Comparison of ENCODE assay signal across 9 cellular contexts in genomic region chr9:37033753-37034319, GRCh38. TPM values are rescaled to one million over a fixed set of nuclear protein-coding genes. Genes with fewer than 3 reads are reported as not detected.
DNase-seq lines count a peak whose midpoint lies in the region; ATAC-seq, FAIRE-seq and TF ChIP-seq lines count a peak whose summit lies in the region.
"Had no signal": no experiment of that assay in that cellular context is flagged by ENCODE, and none has a peak within 500 bp of the region (broad histone marks: within the 10 kb centered on the region; RNA-seq: fewer than 3 reads in every experiment).

TSS of gene PAX5 (minus strand) at chr9:37034268. CDS start at chr9:37034031, 237 bp downstream.

- peak within 1 kb of the TSS; percentile 69 for H3K4me3 Mint-ChIP-seq in natural killer cell

- no peak for ATAC-seq in GM12878
- ATAC-seq in natural killer cell = no peak
- ATAC-seq in GM18867 (IDR thresholded peaks at IDR 0.05; ENCODE audit: unreplicated experiment) = no peak
- ATAC-seq in GM19324 (IDR thresholded peaks at IDR 0.05; ENCODE audit: low FRiP score, unreplicated experiment) = no peak

- intact Hi-C loops in GM12878 (cut with micrococcal nuclease; ENCODE audit: unreplicated experiment) (loop anchor here (2.0 to 5.0 kb wide), 7 partner anchors 47 to 433 kb away; partner anchors contain the start of genes ZBTB5 and ZCCHC7), natural killer cell (cut with micrococcal nuclease) (no loop called here)

- DNase-seq in GM23248 = peak; percentile 23
- no peak for DNase-seq in GM12878 (ENCODE audit: low read depth, low spot score)
- no peak for DNase-seq in natural killer cell
- DNase-seq in DMS153 treated with DMSO at 0.1 percent for 48 hours (lab: John Stamatoyannopoulos, UW; ENCODE audit: unreplicated experiment) = no peak
- DNase-seq in HuH-7 (ENCODE audit: low spot score) = no peak

- BruUV-seq in GM12878 (replicated peaks; lab: Mats Ljungman, UMichigan) = no TSS peak

- no peak within 1 kb of the TSS for H3K27ac Mint-ChIP-seq in natural killer cell

- H3K27me3 Mint-ChIP-seq in natural killer cell (ENCODE audit: low read depth in 2 of 2) = peaks cover 79 to 80% of the 10 kb centered on the region in 2 donors

- TF ChIP-seq POLR2A in GM12878 (IDR thresholded peaks at IDR 0.05; ENCODE audit: low read depth, low read length) = no peak

- peak within 1 kb of the TSS; percentile 96 for H3K9ac ChIP-seq in BLaER1
- H3K9ac ChIP-seq in GM23248 = no peak within 1 kb of the TSS
- H3K9ac ChIP-seq in GM12878 (ENCODE audit: control insufficient read depth, insufficient read depth, low read length) = peak within 1 kb of the TSS; percentile 90

- H3K9me2 ChIP-seq in GM23248 (ENCODE audit: insufficient read depth) = no peaks in the 10 kb centered on the region

- H3K36me3 ChIP-seq in BLaER1 (no peaks in the 10 kb centered on the region), GM23248 (ENCODE audit: low read depth) (no peaks in the 10 kb centered on the region), GM12878 (ENCODE audit: control insufficient read depth in 2 of 2, insufficient read depth in 2 of 2, low read length in 1 of 2) (no peaks in the 10 kb centered on the region)

- RAD21 ChIA-PET in GM12878 (lab: Charles Lee; ENCODE audit: unreplicated experiment) = interaction anchor here (0.6 to 1.7 kb wide), 13 partner anchors 8 to 260 kb away, joined by 3 to 7 read pairs (median 4); no protein-coding TSS in a partner anchor

- no peak for FAIRE-seq in GM12878 (lab: Jason Lieb, UNC)
- FAIRE-seq: HTR-8/SVneo had no signal

- WGBS in GM23248 (ENCODE audit: low coverage in 1 of 2, low lambda C conversion rate in 2 of 2, missing lambda C conversion rate in 2 of 2), 2 experiments = 15 to 17% methylated on average over 27 of the region's 27 CpGs
- under 1% methylated on average over 27 of the region's 27 CpGs for WGBS in GM12878 (ENCODE audit: insufficient coverage, insufficient replicate concordance, low lambda C conversion rate, missing lambda C conversion rate)

- H3K4me1 ChIP-seq in BLaER1 (peaks cover 39% of the 10 kb centered on the region), GM23248 (ENCODE audit: insufficient read depth) (no peaks in the 10 kb centered on the region; the same call in none of the 2 replicates), GM12878 (ENCODE audit: control insufficient read depth, insufficient read depth, low read length) (peaks cover 20% of the 10 kb centered on the region)

- no peaks in the 10 kb centered on the region for H3K9me3 Mint-ChIP-seq in natural killer cell

- H3F3A ChIP-seq in GM23248 (ENCODE audit: insufficient read depth) = no peaks in the 10 kb centered on the region

- peak within 1 kb of the TSS; percentile 88 for H3K4me3 ChIP-seq in BLaER1
- peak within 1 kb of the TSS; percentile 57; the same call in 1 of the 2 replicates for H3K4me3 ChIP-seq in GM23248
- H3K4me3 ChIP-seq in GM12878 = peak within 1 kb of the TSS; percentile 96

- H3K27ac ChIP-seq in BLaER1 (peak within 1 kb of the TSS; percentile 98), GM23248 (no peak within 1 kb of the TSS), GM12878 (ENCODE audit: control insufficient read depth, insufficient read depth) (peak within 1 kb of the TSS; percentile 92)

- peaks cover 23 to 57% of the 10 kb centered on the region in 2 donors for H3K4me1 Mint-ChIP-seq in natural killer cell

- TF ChIP-seq EP300 in GM12878 (IDR thresholded peaks at IDR 0.05; ENCODE audit: borderline replicate concordance in 1 of 2, control insufficient read depth in 1 of 2, low read depth in 2 of 2, low read length in 2 of 2) = no peak

- no peaks in the 10 kb centered on the region for H3K9me3 ChIP-seq in BLaER1
- no peaks in the 10 kb centered on the region for H3K9me3 ChIP-seq in GM23248 (ENCODE audit: low read depth)
- no peaks in the 10 kb centered on the region for H3K9me3 ChIP-seq in GM12878 (replicated peaks; ENCODE audit: control insufficient read depth, insufficient read depth, low read length)

- H3K4me2 ChIP-seq in BLaER1 (peak within 1 kb of the TSS; percentile 88), GM23248 (ENCODE audit: unreplicated experiment) (peak within 1 kb of the TSS; percentile 61), GM12878 (ENCODE audit: control insufficient read depth, insufficient read depth) (peak within 1 kb of the TSS; percentile 98)

- TF ChIP-seq RAD21 in GM12878 (IDR thresholded peaks at IDR 0.05; ENCODE audit: insufficient read depth, low read depth, low read length) = no peak

- in situ Hi-C loops in GM23248 (cut with MboI) (no loop called here), GM12878 (cut with MboI) (no loop called here)

- H3K79me2 ChIP-seq in GM23248 (ENCODE audit: insufficient read depth) (no peaks in the 10 kb centered on the region), GM12878 (ENCODE audit: control insufficient read depth, insufficient read depth, low read length) (peaks cover 92% of the 10 kb centered on the region)

- peaks cover 92% of the 10 kb centered on the region for H4K20me1 ChIP-seq in BLaER1
- H4K20me1 ChIP-seq in GM23248 (ENCODE audit: insufficient read depth) = no peaks in the 10 kb centered on the region
- H4K20me1 ChIP-seq in GM12878 (ENCODE audit: control insufficient read depth, insufficient read depth) = no peaks in the 10 kb centered on the region; the same call in 1 of the 2 replicates

- H2AFZ ChIP-seq in GM23248 (no peak within 1 kb of the TSS; the same call in 1 of the 2 replicates), GM12878 (ENCODE audit: control insufficient read depth, low read depth, low read length) (peak within 1 kb of the TSS; percentile 76)

- SMC1A ChIA-PET in GM12878 (lab: Charles Lee; ENCODE audit: uncharacterized antibody, unreplicated experiment) = interaction anchor here (0.7 to 2.3 kb wide), 8 partner anchors 8 to 236 kb away, joined by 3 to 6 read pairs (median 4); no protein-coding TSS in a partner anchor

- CTCF ChIA-PET in GM12878 (lab: Yijun Ruan, JAX) = interaction anchor here (0.9 to 4.4 kb wide), 4 partner anchors 10 to 295 kb away, joined by 3 to 41 read pairs (median 6); no protein-coding TSS in a partner anchor

- H3K27me3 ChIP-seq in BLaER1 (peaks cover 100% of the 10 kb centered on the region), GM23248 (replicated peaks; ENCODE audit: insufficient read depth) (peaks cover 98% of the 10 kb centered on the region), GM12878 (replicated peaks in 1 of 2; ENCODE audit: control insufficient read depth in 2 of 2, insufficient read depth in 2 of 2, low read length in 1 of 2) (no peaks in the 10 kb centered on the region)

- no peak for TF ChIP-seq CTCF in GM12878 (IDR thresholded peaks at IDR 0.05 in 2 of 3, conservative IDR thresholded peaks at IDR 0.05 in 1 of 3; ENCODE audit: control insufficient read depth in 2 of 3, extremely low read depth in 1 of 3, insufficient read depth in 1 of 3, low read depth in 3 of 3, low read length in 3 of 3)
- no peak for TF ChIP-seq CTCF in natural killer cell (IDR thresholded peaks at IDR 0.05)

- POLR2A ChIA-PET in GM12878 (lab: Charles Lee) = interaction anchor here (0.6 to 1.5 kb wide), 14 partner anchors 12 to 443 kb away, joined by 3 to 13 read pairs (median 6); partner anchors contain the start of gene ZCCHC7

- H3K36me3 Mint-ChIP-seq in natural killer cell = peaks cover 7% of the 10 kb centered on the region

TF ChIP-seq in GM12878, 131 proteins besides CTCF, POLR2A, EP300 and RAD21:
- TF ChIP-seq MLLT1 (IDR thresholded peaks at IDR 0.05) (peak; percentile 92), RB1 (IDR thresholded peaks at IDR 0.05; ENCODE audit: borderline replicate concordance) (no peak), ZNF384 (IDR thresholded peaks at IDR 0.05; ENCODE audit: borderline replicate concordance, low read depth, low read length) (peak; percentile 75), CREB1 (IDR thresholded peaks at IDR 0.05; ENCODE audit: low read depth) (no peak), NBN (IDR thresholded peaks at IDR 0.05) (0 out of 2 replicates have a peak, but pooled peaks have one; percentile 25)

RNA-seq across cellular contexts. Expression of gene PAX5, which starts in this region (rescaled TPM):
- not detected in 2 replicates for total RNA-seq in GM23248 (2014; rRNA removed; shearing (Covaris generic))
- polyA plus RNA-seq in GM23248 (2016; fragmentation: Nextera tagmentation; extraction: Ambion mirVana) (0.09 TPM in 1 of 2 replicates, not detected in the other), GM12878 (2011; rRNA removed) (12.7 and 23.6 TPM in 2 replicates), GM12878 (2014; fragmentation: Illumina TruSeq; extraction: Trizol) (29.9 and 48.1 TPM in 2 replicates), GM12878 (2014; fragmentation: Nextera tagmentation; extraction: Ambion mirVana) (1 to 10 TPM; 2.2 to 2.4 TPM), GM12878 (2014; rRNA removed) (36.8 and 44.5 TPM in 2 replicates), GM12878 (2016; fragmentation: Nextera tagmentation; extraction: Ambion mirVana) (10 to 100 TPM; 31.2 to 32.6 TPM)
- 196 and 209 TPM in 2 replicates for total RNA-seq in GM12878 (2013; cell fraction: nucleolus; rRNA removed)
- total RNA-seq in GM12878 (2014; rRNA removed) (45.7 and 45.9 TPM in 2 replicates), GM12878 (2014; rRNA removed; fragmentation: Illumina TruSeq; extraction: Trizol) (27.3 and 28.1 TPM in 2 replicates), GM12878 (2021) (118 and 123 TPM in 2 replicates), natural killer cell (1 to 10 TPM; 1.3 to 2.1 (median 2.0) TPM)
- 24.5 TPM for polyA plus RNA-seq in GM12878 (2011; ENCODE audit: low read depth)
- polyA plus RNA-seq in GM12878 (2011; cell fraction: cytosol; rRNA removed) = 26.7 and 29.9 TPM in 2 replicates
- polyA plus RNA-seq in GM12878 (2011; cell fraction: nucleus; rRNA removed) = 57.1 and 80.5 TPM in 2 replicates
- polyA plus RNA-seq in GM12878 (2012) = 41.7 and 47.1 TPM in 2 replicates
- polyA minus RNA-seq in GM12878 (2011; rRNA and poly(A)+ RNA removed) = 57.6 and 59.1 TPM in 2 replicates
- polyA minus RNA-seq in GM12878 (2011; cell fraction: cytosol; rRNA and poly(A)+ RNA removed) = 23.0 and 30.2 TPM in 2 replicates
- polyA minus RNA-seq in GM12878 (2011; cell fraction: nucleus; rRNA and poly(A)+ RNA removed) = 66.4 and 122 TPM in 2 replicates

Comparison
In these comparisons a context has a peak if more than half of its experiments do, and no peak if none do; other contexts are left out.
1. RNA of gene PAX5 (total RNA-seq): 27.3 to 209 TPM in GM12878; 1.3 to 2.1 TPM in natural killer cell and not detected in GM23248; every median in the first group is over 4 times any median in the second.
2. Peak in DNase-seq, H3K4me3 ChIP-seq and H3K4me2 ChIP-seq in GM23248; RNA of the gene not detected or under 1 TPM.
3. Peak in every context shown above with its lines, with median percentiles within 50 percentile points of each other: H3K4me2 ChIP-seq and H3K4me3 ChIP-seq.